ENCODE assay signal across 35 cellular contexts in the genomic region with DNA sequence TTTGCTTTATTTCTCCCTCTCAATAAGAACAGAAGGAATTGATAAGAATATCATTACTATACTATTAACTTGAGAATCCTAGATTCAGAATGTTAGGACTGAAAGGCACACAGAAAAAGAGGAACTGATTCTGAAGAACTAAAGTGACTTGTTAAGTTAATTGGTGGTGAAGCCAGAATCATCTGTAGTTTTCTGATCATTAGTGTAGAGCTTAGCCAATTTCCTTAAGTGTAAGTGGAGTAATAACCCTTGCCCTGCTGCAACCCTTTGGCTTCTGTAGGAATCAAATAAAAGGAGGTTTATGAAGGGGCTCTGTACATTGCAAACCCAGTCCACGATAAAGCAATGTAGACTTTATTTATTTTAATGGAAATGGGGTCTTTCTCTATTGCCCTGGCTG.
"Had no signal": no experiment of that assay in that cellular context is flagged by ENCODE, and none has a peak within 500 bp of the region (broad histone marks: within the 10 kb centered on the region; RNA-seq: fewer than 3 reads in every experiment).

No MANE protein-coding gene starts in this region.

- H3K9me3 ChIP-seq: ascending aorta, colonic mucosa, esophagus squamous epithelium, left lung, lower lobe of right lung, pancreas, prostate gland, vagina had no signal

- H3K4me3 ChIP-seq: ascending aorta, cardiac muscle cell, colonic mucosa, esophagus squamous epithelium, left lung, lower lobe of right lung, pancreas, prostate gland, skin epidermis, upper lobe of left lung, vagina had no signal

- FAIRE-seq: endometrium, pancreas, TTC549 had no signal

- H3K27me3 ChIP-seq: ascending aorta, cardiac muscle cell, colonic mucosa, esophagus squamous epithelium, left lung, pancreas, upper lobe of left lung, vagina had no signal

- DNase-seq: activated CD4-positive, alpha-beta T cell treated with anti-CD3 and anti-CD28 coated beads for 48 hours; activated CD4-positive, alpha-beta T cell treated with anti-CD3 and anti-CD28 coated beads, Interleukin-2, amount 50 U/mL, for 48 hours; activated CD8-positive, alpha-beta memory T cell treated with anti-CD3 and anti-CD28 coated beads for 24 hours; activated CD8-positive, alpha-beta memory T cell treated with anti-CD3 and anti-CD28 coated beads, Interleukin-2, amount 50 U/mL, for 4 hours; activated gamma-delta T cell; activated naive CD4-positive, alpha-beta T cell treated with anti-CD3 and anti-CD28 coated beads, Interleukin-2, amount 10 ng/mL, durations not matched to agents 7 days and 5 days; activated naive CD8-positive, alpha-beta T cell treated with anti-CD3 and anti-CD28 coated beads, Interleukin-2, amount 10 ng/mL, durations not matched to agents 7 days and 5 days; activated T-cell treated with anti-CD3 and anti-CD28 coated beads, Interleukin-2, amount 50 U/mL, for 1 hour; cerebellar nuclear complex; colonic mucosa; effector CD8-positive, alpha-beta T cell; esophagus squamous epithelium; foreskin melanocyte; left lung; lower lobe of right lung; mesenchymal stem cell; naive thymus-derived CD8-positive, alpha-beta T cell; nucleus accumbens; pancreas; retina; stimulated activated CD4-positive, alpha-beta T cell treated with anti-CD3 and anti-CD28 coated beads, Interleukin-12 subunit alpha, Interleukin-12 subunit beta, amount 100 ng/mL, for 4 hours; stimulated activated CD4-positive, alpha-beta T cell treated with anti-CD3 and anti-CD28 coated beads, Interleukin-4, amount 100 ng/mL, for 24 hours; upper lobe of left lung; WERI-Rb-1 had no signal

- H3K36me3 ChIP-seq: ascending aorta, cardiac muscle cell, colonic mucosa, esophagus squamous epithelium, left lung, lower lobe of right lung, pancreas, prostate gland, upper lobe of left lung, vagina, WERI-Rb-1 had no signal

- H3K27ac ChIP-seq: ascending aorta, cardiac muscle cell, colonic mucosa, epithelial cell of prostate, esophagus squamous epithelium, left lung, lower lobe of right lung, pancreas, prostate gland, skin epidermis, upper lobe of left lung, vagina, WERI-Rb-1 had no signal

- H3K4me1 ChIP-seq: ascending aorta, colonic mucosa, esophagus squamous epithelium, left lung, lower lobe of right lung, pancreas, prostate gland, upper lobe of left lung, vagina had no signal

- ATAC-seq: activated CD4-positive, CD25-positive, alpha-beta regulatory T cell treated with anti-CD3 and anti-CD28 coated beads, Interleukin-2, amount 50 U/mL, for 24 hours; left lung; lower lobe of right lung; naive thymus-derived CD8-positive, alpha-beta T cell; pancreas; sciatic nerve; stimulated activated effector memory CD8-positive, alpha-beta T cell treated with anti-CD3 and anti-CD28 coated beads, Interleukin-12 subunit alpha, Interleukin-12 subunit beta, amount 100 ng/mL, for 72 hours had no signal
